ENCODE assay signal across 23 cellular contexts in genomic region chr3:16252988-16253387, GRCh38. TPM values are rescaled to one million over a fixed set of nuclear protein-coding genes. Genes with fewer than 3 reads are reported as not detected.
DNase-seq lines count a peak whose midpoint lies in the region; ATAC-seq and TF ChIP-seq lines count a peak whose summit lies in the region.
"Had no signal": no experiment of that assay in that cellular context is flagged by ENCODE, and none has a peak within 500 bp of the region (broad histone marks: within the 10 kb centered on the region; RNA-seq: fewer than 3 reads in every experiment).

No MANE protein-coding gene starts in this region.

- peaks cover 0 to 17% (median 0%) of the 10 kb centered on the region in 4 donors for H3K4me1 ChIP-seq in Peyer's patch
- H3K4me1 ChIP-seq: colonic mucosa had no signal

- no peak for TF ChIP-seq POLR2A in Peyer's patch (IDR thresholded peaks at IDR 0.05)

- no peak overlapping the region for H3K4me3 ChIP-seq in Peyer's patch
- H3K4me3 ChIP-seq: ascending aorta, colonic mucosa, GM23248, spleen had no signal

- TF ChIP-seq CTCF in 22Rv1 (IDR thresholded peaks at IDR 0.05) (no peak), Peyer's patch (IDR thresholded peaks at IDR 0.05) (no peak), GM13976 (IDR thresholded peaks at IDR 0.05; ENCODE audit: borderline replicate concordance, control extremely low read depth, extremely low read depth, insufficient read depth, missing control alignments) (no peak), GM20000 (IDR thresholded peaks at IDR 0.05; ENCODE audit: extremely low read depth, missing control alignments) (no peak)

- ATAC-seq in HG02759 (IDR thresholded peaks at IDR 0.05; ENCODE audit: unreplicated experiment) (peak; percentile 26), left colon (peak; percentile 45), GM21367 (IDR thresholded peaks at IDR 0.05; ENCODE audit: unreplicated experiment) (no peak)
- ATAC-seq: CD8-positive, alpha-beta T cell; stimulated activated naive CD8-positive, alpha-beta T cell treated with anti-CD3 and anti-CD28 coated beads, Interleukin-15, Interleukin-2, amounts not matched to agents 100 U/mL and 50 U/mL, for 24 hours had no signal

- H3K36me3 ChIP-seq in Peyer's patch = no peaks in the 10 kb centered on the region
- H3K36me3 ChIP-seq: ascending aorta, colonic mucosa had no signal

- H3K27me3 ChIP-seq in Peyer's patch = no peaks in the 10 kb centered on the region
- H3K27me3 ChIP-seq: ascending aorta, colonic mucosa, spleen had no signal

- peak overlapping the region; percentile 67 for H3K27ac ChIP-seq in 22Rv1
- peak overlapping the region in 3 of 4 donors; percentile 12 to 82 (median 53) for H3K27ac ChIP-seq in Peyer's patch
- H3K27ac ChIP-seq: colonic mucosa, GM23248 had no signal

- intact Hi-C loops in left colon (cut with DNase I, micrococcal nuclease) = no loop called here

- DNase-seq in Peyer's patch (no peak), left colon (no peak), D341Med (ENCODE audit: low spot score) (no peak), GM13976 (ENCODE audit: low spot score) (no peak), GM20000 (ENCODE audit: low spot score) (no peak)
- DNase-seq: activated CD4-positive, alpha-beta T cell treated with anti-CD3 and anti-CD28 coated beads, Interleukin-2, amount 10 ng/mL, durations not matched to agents 24 days and 14 days; activated CD8-positive, alpha-beta memory T cell treated with anti-CD3 and anti-CD28 coated beads for 24 hours; activated effector memory CD4-positive, alpha-beta T cell treated with Interleukin-2 at 50 U/mL for 16 hours; CD8-positive, alpha-beta T cell; colonic mucosa; effector CD8-positive, alpha-beta T cell; NCI-H1436; NCI-H2081 treated with DMSO at 0.1 percent for 48 hours; NCI-H226; NCI-H748 treated with DMSO at 0.1 percent for 48 hours; stimulated activated CD4-positive, alpha-beta T cell treated with anti-CD3 and anti-CD28 coated beads, Interleukin-2, amount 100 ng/mL, for 24 hours; stimulated activated naive CD8-positive, alpha-beta T cell treated with anti-CD3 and anti-CD28 coated beads, Interleukin-15, Interleukin-2, amounts not matched to agents 100 U/mL and 50 U/mL, for 24 hours had no signal

- no peaks in the 10 kb centered on the region for H3K9me3 ChIP-seq in Peyer's patch
- H3K9me3 ChIP-seq: ascending aorta, colonic mucosa, spleen had no signal

- in situ Hi-C loops in GM13976 (cut with MboI; ENCODE audit: low sequenced_read_pairs, unreplicated experiment) = no loop called here

RNA-seq across cellular contexts. Expression of gene DPH3, which starts 11.8 kb away (rescaled TPM):
- total RNA-seq in Peyer's patch = 10 to 100 TPM; 17.8 to 33.8 (median 24.3) TPM
- 10 to 100 TPM; 19.6 to 22.7 TPM for total RNA-seq in left colon

RNA-seq across cellular contexts. Expression of gene OXNAD1, which starts 12.0 kb away (rescaled TPM):
- 10 to 100 TPM; 44.5 to 45.8 (median 45.2) TPM for total RNA-seq in Peyer's patch
- total RNA-seq in left colon = 10 to 100 TPM; 29.1 to 31.7 TPM
